In the genomic region with DNA sequence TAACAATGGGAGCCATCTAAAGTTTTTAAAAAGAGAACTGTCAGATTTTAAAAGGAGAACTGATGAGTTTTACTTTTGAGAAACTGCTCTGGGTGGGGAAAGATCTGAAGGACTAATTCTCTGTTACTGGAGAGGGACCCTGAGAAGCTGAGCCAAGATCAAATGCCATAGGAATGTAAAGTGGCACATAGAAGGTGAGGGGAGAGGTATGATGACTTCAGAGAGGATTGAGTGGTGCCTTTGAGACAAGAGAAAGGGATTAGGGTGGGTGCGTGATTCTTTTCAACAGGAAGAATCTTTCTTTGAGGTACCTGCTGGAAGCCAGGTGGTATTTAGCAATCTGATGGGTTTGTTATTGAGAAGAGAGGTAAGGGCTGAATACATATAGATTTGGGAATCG, we compare ENCODE assay signal across 1 cellular context.
TF ChIP-seq lines count a peak whose summit lies in the region.

No MANE protein-coding gene starts in this region.

TF ChIP-seq in H1, 55 proteins besides CTCF, POLR2A, EP300 and RAD21:
- TF ChIP-seq POU5F1 (IDR thresholded peaks at IDR 0.05; ENCODE audit: low read depth, low read length): no peak
- no peak for TF ChIP-seq CTBP2 (IDR thresholded peaks at IDR 0.05; ENCODE audit: borderline replicate concordance, insufficient read depth, insufficient read length, low read length)
- TF ChIP-seq TEAD4 (IDR thresholded peaks at IDR 0.05; ENCODE audit: low read depth, low read length): no peak
- no peak for TF ChIP-seq CHD7 (IDR thresholded peaks at IDR 0.05; ENCODE audit: insufficient replicate concordance, low read length)
- no peak for TF ChIP-seq NRF1 (IDR thresholded peaks at IDR 0.05; ENCODE audit: low read depth, low read length)
- TF ChIP-seq YY1 (IDR thresholded peaks at IDR 0.05; ENCODE audit: low read depth, low read length): no peak
- no peak for TF ChIP-seq SIN3A (conservative IDR thresholded peaks at IDR 0.05 in 1 of 2, IDR thresholded peaks at IDR 0.05 in 1 of 2; ENCODE audit: low read depth in 1 of 2, low read length in 2 of 2)
